Comparison of ENCODE assay signal across 1 cellular context in the genomic region with DNA sequence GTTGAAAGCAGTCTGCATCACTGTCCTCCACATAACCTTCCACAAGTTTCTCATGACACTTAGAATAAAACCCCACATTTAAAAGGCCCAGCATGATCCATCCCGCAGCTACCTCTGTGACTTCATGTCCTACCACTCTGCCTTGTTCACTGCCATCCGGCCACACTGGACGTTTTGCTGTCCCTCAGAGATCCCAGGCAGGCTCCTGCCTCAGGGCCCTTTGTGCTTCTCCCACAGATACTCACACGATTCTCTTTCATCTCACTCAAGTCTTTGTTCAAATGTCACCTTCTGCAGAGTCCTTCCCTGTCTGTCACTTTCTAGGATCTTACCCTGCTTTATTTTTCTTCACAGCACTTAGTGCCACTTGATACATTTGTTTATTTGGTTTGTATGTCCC.
TF ChIP-seq lines count a peak whose summit lies in the region.

No MANE protein-coding gene starts in this region.

TF ChIP-seq in GM23338, 12 proteins besides CTCF, POLR2A, EP300 and RAD21 (continued from another document):
- TF ChIP-seq, protein P1, sequence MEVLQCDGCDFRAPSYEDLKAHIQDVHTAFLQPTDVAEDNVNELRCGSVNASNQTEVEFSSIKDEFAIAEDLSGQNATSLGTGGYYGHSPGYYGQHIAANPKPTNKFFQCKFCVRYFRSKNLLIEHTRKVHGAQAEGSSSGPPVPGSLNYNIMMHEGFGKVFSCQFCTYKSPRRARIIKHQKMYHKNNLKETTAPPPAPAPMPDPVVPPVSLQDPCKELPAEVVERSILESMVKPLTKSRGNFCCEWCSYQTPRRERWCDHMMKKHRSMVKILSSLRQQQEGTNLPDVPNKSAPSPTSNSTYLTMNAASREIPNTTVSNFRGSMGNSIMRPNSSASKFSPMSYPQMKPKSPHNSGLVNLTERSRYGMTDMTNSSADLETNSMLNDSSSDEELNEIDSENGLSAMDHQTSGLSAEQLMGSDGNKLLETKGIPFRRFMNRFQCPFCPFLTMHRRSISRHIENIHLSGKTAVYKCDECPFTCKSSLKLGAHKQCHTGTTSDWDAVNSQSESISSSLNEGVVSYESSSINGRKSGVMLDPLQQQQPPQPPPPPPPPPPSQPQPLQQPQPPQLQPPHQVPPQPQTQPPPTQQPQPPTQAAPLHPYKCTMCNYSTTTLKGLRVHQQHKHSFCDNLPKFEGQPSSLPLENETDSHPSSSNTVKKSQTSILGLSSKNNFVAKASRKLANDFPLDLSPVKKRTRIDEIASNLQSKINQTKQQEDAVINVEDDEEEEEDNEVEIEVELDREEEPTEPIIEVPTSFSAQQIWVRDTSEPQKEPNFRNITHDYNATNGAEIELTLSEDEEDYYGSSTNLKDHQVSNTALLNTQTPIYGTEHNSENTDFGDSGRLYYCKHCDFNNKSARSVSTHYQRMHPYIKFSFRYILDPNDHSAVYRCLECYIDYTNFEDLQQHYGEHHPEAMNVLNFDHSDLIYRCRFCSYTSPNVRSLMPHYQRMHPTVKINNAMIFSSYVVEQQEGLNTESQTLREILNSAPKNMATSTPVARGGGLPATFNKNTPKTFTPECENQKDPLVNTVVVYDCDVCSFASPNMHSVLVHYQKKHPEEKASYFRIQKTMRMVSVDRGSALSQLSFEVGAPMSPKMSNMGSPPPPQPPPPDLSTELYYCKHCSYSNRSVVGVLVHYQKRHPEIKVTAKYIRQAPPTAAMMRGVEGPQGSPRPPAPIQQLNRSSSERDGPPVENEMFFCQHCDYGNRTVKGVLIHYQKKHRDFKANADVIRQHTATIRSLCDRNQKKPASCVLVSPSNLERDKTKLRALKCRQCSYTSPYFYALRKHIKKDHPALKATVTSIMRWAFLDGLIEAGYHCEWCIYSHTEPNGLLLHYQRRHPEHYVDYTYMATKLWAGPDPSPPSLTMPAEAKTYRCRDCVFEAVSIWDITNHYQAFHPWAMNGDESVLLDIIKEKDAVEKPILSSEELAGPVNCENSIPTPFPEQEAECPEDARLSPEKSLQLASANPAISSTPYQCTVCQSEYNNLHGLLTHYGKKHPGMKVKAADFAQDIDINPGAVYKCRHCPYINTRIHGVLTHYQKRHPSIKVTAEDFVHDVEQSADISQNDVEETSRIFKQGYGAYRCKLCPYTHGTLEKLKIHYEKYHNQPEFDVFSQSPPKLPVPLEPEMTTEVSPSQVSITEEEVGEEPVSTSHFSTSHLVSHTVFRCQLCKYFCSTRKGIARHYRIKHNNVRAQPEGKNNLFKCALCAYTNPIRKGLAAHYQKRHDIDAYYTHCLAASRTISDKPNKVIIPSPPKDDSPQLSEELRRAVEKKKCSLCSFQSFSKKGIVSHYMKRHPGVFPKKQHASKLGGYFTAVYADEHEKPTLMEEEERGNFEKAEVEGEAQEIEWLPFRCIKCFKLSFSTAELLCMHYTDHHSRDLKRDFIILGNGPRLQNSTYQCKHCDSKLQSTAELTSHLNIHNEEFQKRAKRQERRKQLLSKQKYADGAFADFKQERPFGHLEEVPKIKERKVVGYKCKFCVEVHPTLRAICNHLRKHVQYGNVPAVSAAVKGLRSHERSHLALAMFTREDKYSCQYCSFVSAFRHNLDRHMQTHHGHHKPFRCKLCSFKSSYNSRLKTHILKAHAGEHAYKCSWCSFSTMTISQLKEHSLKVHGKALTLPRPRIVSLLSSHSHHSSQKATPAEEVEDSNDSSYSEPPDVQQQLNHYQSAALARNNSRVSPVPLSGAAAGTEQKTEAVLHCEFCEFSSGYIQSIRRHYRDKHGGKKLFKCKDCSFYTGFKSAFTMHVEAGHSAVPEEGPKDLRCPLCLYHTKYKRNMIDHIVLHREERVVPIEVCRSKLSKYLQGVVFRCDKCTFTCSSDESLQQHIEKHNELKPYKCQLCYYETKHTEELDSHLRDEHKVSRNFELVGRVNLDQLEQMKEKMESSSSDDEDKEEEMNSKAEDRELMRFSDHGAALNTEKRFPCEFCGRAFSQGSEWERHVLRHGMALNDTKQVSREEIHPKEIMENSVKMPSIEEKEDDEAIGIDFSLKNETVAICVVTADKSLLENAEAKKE (CRISPR knock-in tag; IDR thresholded peaks at IDR 0.05) = no peak
- TF ChIP-seq CREB1 (CRISPR knock-in tag; IDR thresholded peaks at IDR 0.05; ENCODE audit: low read depth) (no peak), ZNF114 (CRISPR knock-in tag; IDR thresholded peaks at IDR 0.05) (no peak), EZH2phosphoT487 (IDR thresholded peaks at IDR 0.05; ENCODE audit: unreplicated experiment) (no peak), STAT1 (IDR thresholded peaks at IDR 0.05; ENCODE audit: unreplicated experiment) (no peak)
